In the genomic region with DNA sequence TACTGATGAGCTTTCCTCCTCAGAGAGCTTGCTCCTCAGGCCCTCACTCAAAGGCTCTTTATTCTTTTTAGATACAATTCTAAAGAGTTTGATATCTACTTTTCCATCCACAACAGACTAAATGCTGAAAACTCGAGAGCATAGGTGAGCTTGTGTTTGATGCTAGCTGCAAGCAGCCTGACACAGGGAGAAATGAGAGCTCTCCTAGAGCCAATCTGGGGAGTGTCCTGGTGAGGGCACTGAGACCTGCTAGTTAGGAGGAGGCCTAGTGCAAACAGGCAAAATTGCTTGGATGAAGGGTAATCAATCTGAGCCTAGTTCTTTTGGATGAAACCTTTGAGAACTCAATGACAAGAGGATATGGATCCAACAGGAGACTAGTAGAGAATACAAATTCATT, we compare ENCODE assay signal across 20 cellular contexts.
DNase-seq lines count a peak whose midpoint lies in the region; ATAC-seq and TF ChIP-seq lines count a peak whose summit lies in the region.
"Had no signal": no experiment of that assay in that cellular context is flagged by ENCODE, and none has a peak within 500 bp of the region (broad histone marks: within the 10 kb centered on the region; RNA-seq: fewer than 3 reads in every experiment).

No MANE protein-coding gene starts in this region.

- 37 to 76% (median 57%) methylated on average over 1 of the region's 1 CpG for WGBS in stomach, 5 donors

- ATAC-seq in HG03432 (IDR thresholded peaks at IDR 0.05; ENCODE audit: unreplicated experiment): no peak
- ATAC-seq in PC-3: no peak
- ATAC-seq: activated CD4-positive, alpha-beta T cell treated with anti-CD3 and anti-CD28 coated beads for 36 hours had no signal

- H3F3A ChIP-seq in PC-3 (ENCODE audit: low read length, unreplicated experiment): no peaks in the 10 kb centered on the region

- H3K9me3 ChIP-seq in stomach: no peaks in the 10 kb centered on the region
- H3K9me3 ChIP-seq in PC-3 (ENCODE audit: low read length): no peaks in the 10 kb centered on the region
- H3K9me3 ChIP-seq: ovary had no signal

- DNase-seq in DMS 273 (lab: John Stamatoyannopoulos, UW; ENCODE audit: unreplicated experiment) (peak; percentile 36), DMS 273 treated with DMSO at 0.1 percent for 48 hours (lab: John Stamatoyannopoulos, UW) (no peak), NCI-H69 (lab: John Stamatoyannopoulos, UW) (peak; percentile 79), inferior parietal cortex (ENCODE audit: extremely low spot score) (peak; percentile 62), stomach (no peak), PC-3 (no peak), endothelial cell (ENCODE audit: low spot score) (no peak)
- DNase-seq: 8988T; activated CD4-positive, alpha-beta T cell treated with anti-CD3 and anti-CD28 coated beads for 36 hours; activated CD8-positive, alpha-beta memory T cell treated with anti-CD3 and anti-CD28 coated beads, Interleukin-2, amount 50 U/mL, for 4 hours; activated gamma-delta T cell; DMS153; foreskin melanocyte; naive B cell; NCI-H526 treated with DMSO at 0.1 percent for 48 hours; ovary; stimulated activated CD4-positive, alpha-beta T cell treated with anti-CD3 and anti-CD28 coated beads, Interleukin-4, amount 100 ng/mL, for 1 hour; T1000 had no signal

- H3K27me3 Mint-ChIP-seq in endothelial cell (ENCODE audit: unreplicated experiment): no peaks in the 10 kb centered on the region
- H3K27me3 Mint-ChIP-seq: activated CD4-positive, alpha-beta T cell treated with anti-CD3 and anti-CD28 coated beads for 36 hours; naive B cell had no signal

- no peaks in the 10 kb centered on the region for H3K79me2 ChIP-seq in PC-3 (ENCODE audit: low read length)

- H3K4me3 ChIP-seq in stomach (no peak overlapping the region), PC-3 (ENCODE audit: low read length) (no peak overlapping the region)
- H3K4me3 ChIP-seq: lung, ovary had no signal

- TF ChIP-seq POLR2A in stomach (IDR thresholded peaks at IDR 0.05): no peak

- H3K9ac ChIP-seq in PC-3 (ENCODE audit: low read length): no peak overlapping the region

- no peak overlapping the region for H3K4me2 ChIP-seq in PC-3 (ENCODE audit: low read length)

- H3K4me1 ChIP-seq in stomach (peaks cover 20 to 47% (median 30%) of the 10 kb centered on the region in 4 donors), PC-3 (ENCODE audit: insufficient read depth, low read length) (no peaks in the 10 kb centered on the region)

- H3K27me3 ChIP-seq in stomach (no peaks in the 10 kb centered on the region), PC-3 (ENCODE audit: low read length) (no peaks in the 10 kb centered on the region)
- H3K27me3 ChIP-seq: ovary had no signal

- H3K4me1 Mint-ChIP-seq in endothelial cell (ENCODE audit: unreplicated experiment): no peaks in the 10 kb centered on the region
- H3K4me1 Mint-ChIP-seq: activated CD4-positive, alpha-beta T cell treated with anti-CD3 and anti-CD28 coated beads for 36 hours had no signal

- H2AFZ ChIP-seq in PC-3 (ENCODE audit: low read length): no peak overlapping the region

- no peak overlapping the region for H3K27ac Mint-ChIP-seq in endothelial cell (ENCODE audit: unreplicated experiment)
- H3K27ac Mint-ChIP-seq: activated CD4-positive, alpha-beta T cell treated with anti-CD3 and anti-CD28 coated beads for 36 hours had no signal

- H3K9me2 ChIP-seq in PC-3 (replicated peaks; ENCODE audit: low read length): no peaks in the 10 kb centered on the region

- no peaks in the 10 kb centered on the region for H4K20me1 ChIP-seq in PC-3 (ENCODE audit: low read length)

- intact Hi-C loops in stomach (cut with DNase I; ENCODE audit: low total_unique reads) (no loop called here), PC-3 (cut with micrococcal nuclease) (no loop called here)

- TF ChIP-seq CTCF in stomach (IDR thresholded peaks at IDR 0.05): no peak
- TF ChIP-seq CTCF in PC-3 (conservative IDR thresholded peaks at IDR 0.05; ENCODE audit: low read depth, low read length): no peak
- TF ChIP-seq CTCF in endothelial cell (IDR thresholded peaks at IDR 0.05; ENCODE audit: unreplicated experiment): no peak

- BruUV-seq in PC-3 (replicated peaks; lab: Mats Ljungman, UMichigan): no TSS peak

- no peaks in the 10 kb centered on the region for H3K9me3 Mint-ChIP-seq in endothelial cell (ENCODE audit: unreplicated experiment)

- POLR2A ChIA-PET in PC-3 (lab: Charles Lee; ENCODE audit: unreplicated experiment): no interaction called here

- H3K36me3 ChIP-seq in stomach (no peaks in the 10 kb centered on the region), PC-3 (ENCODE audit: low read depth, low read length) (no peaks in the 10 kb centered on the region)
- H3K36me3 ChIP-seq: ovary had no signal

- H3K36me3 Mint-ChIP-seq in endothelial cell (ENCODE audit: low read depth, unreplicated experiment): peaks cover 4% of the 10 kb centered on the region

- H3K4me3 Mint-ChIP-seq in endothelial cell (ENCODE audit: unreplicated experiment): no peak overlapping the region
- H3K4me3 Mint-ChIP-seq: activated CD4-positive, alpha-beta T cell treated with anti-CD3 and anti-CD28 coated beads for 36 hours; naive B cell had no signal

- TF ChIP-seq EP300 in stomach (IDR thresholded peaks at IDR 0.05): no peak

- CTCF ChIA-PET in PC-3 (lab: Charles Lee): no interaction called here

- H3K27ac ChIP-seq in stomach (peak overlapping the region in 3 of 5 donors; percentile 61 to 66 (median 66)), PC-3 (ENCODE audit: low read length) (no peak overlapping the region)
- H3K27ac ChIP-seq: ovary had no signal

Comparison
In these comparisons a context has a peak if more than half of its experiments do, and no peak if none do; other contexts are left out.
1. DNase-seq: peak in DMS 273 (single experiment), NCI-H69 (single experiment) and inferior parietal cortex (single experiment); none in DMS 273 treated with DMSO at 0.1 percent for 48 hours (single experiment), stomach (single experiment), PC-3 (single experiment) and endothelial cell (single experiment).